In the genomic region with DNA sequence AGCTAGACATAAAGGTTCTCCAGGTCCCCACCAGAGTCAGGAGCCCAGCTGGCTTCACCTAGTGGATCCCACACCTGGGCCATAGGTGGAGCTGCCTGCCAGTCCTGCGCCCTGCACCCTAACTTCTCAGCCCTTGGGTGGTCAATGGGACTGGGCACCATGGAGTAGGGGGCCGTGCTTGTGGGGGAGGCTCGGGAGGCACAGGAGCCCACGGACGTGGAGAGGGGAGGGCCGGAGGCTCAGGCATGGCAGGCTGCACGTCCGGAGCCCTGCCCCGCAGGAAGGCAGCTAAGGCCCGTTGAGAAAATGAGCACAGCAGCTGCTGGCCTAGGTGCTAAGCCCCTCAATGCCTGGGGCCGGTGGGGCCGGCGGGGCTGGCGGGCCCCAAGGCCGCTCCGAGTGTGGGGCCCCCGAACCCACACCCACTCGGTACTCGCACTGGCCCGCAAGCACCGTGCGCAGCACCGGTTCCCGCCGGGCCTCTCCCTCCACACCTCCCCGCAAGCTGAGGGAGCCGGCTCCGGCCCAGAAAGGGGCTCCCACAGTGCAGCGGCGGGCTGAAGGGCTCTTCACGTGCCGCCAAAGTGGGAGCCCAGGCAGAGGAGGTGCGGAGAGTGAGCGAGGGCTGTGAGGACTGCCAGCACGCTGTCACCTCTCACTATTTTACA, we compare ENCODE assay signal across 24 cellular contexts.
"Had no signal": no experiment of that assay in that cellular context is flagged by ENCODE, and none has a peak within 500 bp of the region (broad histone marks: within the 10 kb centered on the region; RNA-seq: fewer than 3 reads in every experiment).

No MANE protein-coding gene starts in this region.

- FAIRE-seq: HTR-8/SVneo, K562 had no signal

- H3K27ac ChIP-seq: HL-60, KMS-11, RWPE1, SJCRH30 had no signal

- H3K36me3 ChIP-seq: SJCRH30 had no signal

- H3K4me1 Mint-ChIP-seq: IgD-negative memory B cell had no signal

- H3K27me3 ChIP-seq: SJCRH30 had no signal

- DNase-seq: Kasumi-1, MM.1S, NCI-H1092 treated with DMSO at 0.1 percent for 48 hours, NCI-H1436, NCI-H187, NCI-H2029, NCI-H2081 treated with DMSO at 0.1 percent for 48 hours, NCI-H2171, NCI-H226, NCI-H446, NCI-H510A, NCI-H524 treated with DMSO at 0.1 percent for 48 hours, NCI-H69, NCI-H774, PC-3, SHP77 treated with DMSO at 0.1 percent for 48 hours, SJCRH30 had no signal

- H3K36me3 Mint-ChIP-seq: IgD-negative memory B cell had no signal

- ATAC-seq: K562, Panc1, PC-3 had no signal

- H3K4me3 Mint-ChIP-seq: IgD-negative memory B cell had no signal

- H3K4me3 ChIP-seq: K562, SJCRH30 had no signal

- H3K4me1 ChIP-seq: SJCRH30 had no signal

- H3K9me3 ChIP-seq: SJCRH30 had no signal

- H3K27me3 Mint-ChIP-seq: IgD-negative memory B cell had no signal

- H3K9ac ChIP-seq: KMS-11 had no signal
